ENCODE assay signal across 15 cellular contexts in the genomic region with DNA sequence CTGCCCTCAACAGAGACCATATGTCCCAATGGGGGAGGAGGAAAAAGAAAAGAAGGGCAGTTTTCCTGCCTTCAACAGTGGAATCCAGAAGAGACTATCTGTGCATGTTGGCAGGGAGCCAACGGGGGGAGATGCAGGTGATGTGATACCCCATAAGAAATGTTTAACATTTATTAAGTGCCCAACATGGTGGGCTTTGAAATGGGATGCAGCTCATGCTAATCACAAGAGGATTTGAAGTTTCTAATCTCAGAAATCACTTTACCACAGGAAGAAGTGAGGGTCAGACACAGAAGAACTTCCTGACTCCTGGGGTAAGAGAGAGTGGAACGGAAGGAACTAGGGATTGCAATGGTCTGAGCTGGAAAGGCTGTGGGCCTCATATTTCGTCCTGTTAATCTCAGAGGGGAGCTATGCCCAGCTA. TPM values are rescaled to one million over a fixed set of nuclear protein-coding genes. Genes with fewer than 3 reads are reported as not detected.
A peak's percentile ranks its signal among the peaks of the same experiment; 100 is the strongest.
DNase-seq lines count a peak whose midpoint lies in the region; ATAC-seq and TF ChIP-seq lines count a peak whose summit lies in the region.
"Had no signal": no experiment of that assay in that cellular context is flagged by ENCODE, and none has a peak within 500 bp of the region (broad histone marks: within the 10 kb centered on the region; RNA-seq: fewer than 3 reads in every experiment).

No MANE protein-coding gene starts in this region.

- intact Hi-C loops in prostate gland (cut with DNase I), result no loop called here

- DNase-seq in LHCN-M2 (ENCODE audit: low read depth) (peak; percentile 25), endothelial cell (ENCODE audit: low spot score) (no peak), prostate gland (ENCODE audit: low spot score) (no peak), kidney glomerular epithelial cell (lab: John Stamatoyannopoulos, UW) (no peak), NCI-H2196 treated with DMSO at 0.1 percent for 48 hours (lab: John Stamatoyannopoulos, UW; ENCODE audit: unreplicated experiment) (no peak)
- no peak for DNase-seq in stimulated activated CD4-positive, alpha-beta T cell treated with anti-CD3 and anti-CD28 coated beads, Interleukin-4, amount 100 ng/mL, for 24 hours
- DNase-seq: activated CD4-positive, alpha-beta T cell treated with anti-CD3 and anti-CD28 coated beads for 4 hours; activated T-cell treated with anti-CD3 and anti-CD28 coated beads, Interleukin-2, amount 50 U/mL, for 1 hour; NCI-H146; NCI-H524; nephron progenitor cell; Peyer's patch had no signal

- H3K4me3 Mint-ChIP-seq in endothelial cell (ENCODE audit: unreplicated experiment), result peak overlapping the region; percentile 37
- H3K4me3 Mint-ChIP-seq: nephron progenitor cell; T-helper 1 cell treated with Interleukin-12 subunit alpha and Interleukin-12 subunit beta and Interleukin-4 antibody, amounts not matched to agents 30 μg/mL and 1 μg/mL, for 36 hours had no signal

- H3K27me3 ChIP-seq in ACC112 (ENCODE audit: insufficient read depth, low read length), result no peaks in the 10 kb centered on the region
- no peaks in the 10 kb centered on the region for H3K27me3 ChIP-seq in prostate gland (replicated peaks; ENCODE audit: insufficient read depth)
- H3K27me3 ChIP-seq: Peyer's patch had no signal

- H3K36me3 ChIP-seq in ACC112 (ENCODE audit: insufficient read depth, low read length) (peaks cover 56% of the 10 kb centered on the region; the same call in 1 of the 2 replicates), prostate gland (peaks cover 5% of the 10 kb centered on the region in 2 donors)

- H3K27ac Mint-ChIP-seq in endothelial cell (ENCODE audit: unreplicated experiment), result peak overlapping the region; percentile 64
- H3K27ac Mint-ChIP-seq: nephron progenitor cell; T-helper 1 cell treated with Interleukin-12 subunit alpha and Interleukin-12 subunit beta and Interleukin-4 antibody, amounts not matched to agents 30 μg/mL and 1 μg/mL, for 36 hours had no signal

- ATAC-seq in HG03354 (IDR thresholded peaks at IDR 0.05; ENCODE audit: poor library complexity, severe bottlenecking, unreplicated experiment), result no peak

- WGBS in prostate gland, result 44% methylated on average over 3 of the region's 3 CpGs

- no peak overlapping the region for H2AFZ ChIP-seq in ACC112 (ENCODE audit: low read length, unreplicated experiment)

- peaks cover 10% of the 10 kb centered on the region for H3K27me3 Mint-ChIP-seq in endothelial cell (ENCODE audit: unreplicated experiment)

- peak overlapping the region; percentile 89; the same call in 1 of the 2 replicates for H3K27ac ChIP-seq in ACC112 (ENCODE audit: low read depth, low read length)
- peak overlapping the region; percentile 14 to 91 for H3K27ac ChIP-seq in prostate gland

- H3K4me1 ChIP-seq in ACC112 (ENCODE audit: control insufficient read depth, insufficient read depth, low read length, unreplicated experiment) (peaks cover 62% of the 10 kb centered on the region), prostate gland (replicated peaks) (peaks cover 25% of the 10 kb centered on the region)

- peaks cover 65% of the 10 kb centered on the region for H3K4me1 Mint-ChIP-seq in endothelial cell (ENCODE audit: unreplicated experiment)

- peaks cover 38% of the 10 kb centered on the region for H3K36me3 Mint-ChIP-seq in endothelial cell (ENCODE audit: low read depth, unreplicated experiment)

- H3K9me3 Mint-ChIP-seq in endothelial cell (ENCODE audit: unreplicated experiment), result no peaks in the 10 kb centered on the region
- H3K9me3 Mint-ChIP-seq: T-helper 1 cell treated with Interleukin-12 subunit alpha and Interleukin-12 subunit beta and Interleukin-4 antibody, amounts not matched to agents 30 μg/mL and 1 μg/mL, for 36 hours had no signal

- TF ChIP-seq CTCF in endothelial cell (IDR thresholded peaks at IDR 0.05; ENCODE audit: unreplicated experiment), result no peak
- no peak for TF ChIP-seq CTCF in prostate gland (IDR thresholded peaks at IDR 0.05)

- no peak for TF ChIP-seq POLR2A in prostate gland (IDR thresholded peaks at IDR 0.05)

- H3K9me3 ChIP-seq in prostate gland, result no peaks in the 10 kb centered on the region
- H3K9me3 ChIP-seq: Peyer's patch had no signal

- H3K4me3 ChIP-seq in ACC112 (ENCODE audit: low read depth, low read length), result no peak overlapping the region
- no peak overlapping the region for H3K4me3 ChIP-seq in prostate gland
- H3K4me3 ChIP-seq: Peyer's patch had no signal

- H3K79me2 ChIP-seq in ACC112 (ENCODE audit: control insufficient read depth, insufficient read depth, low read length, unreplicated experiment), result peaks cover 42% of the 10 kb centered on the region

RNA-seq across cellular contexts. Expression of gene CSRP1, which starts 16.2 kb away (rescaled TPM):
- total RNA-seq in LHCN-M2 (2014; rRNA removed) (336 and 492 TPM in 2 replicates), endothelial cell (ENCODE audit: unreplicated experiment) (111 TPM), prostate gland (1,000 to 10,000 TPM; 1,117 to 1,634 TPM)
- polyA plus RNA-seq in LHCN-M2 (2012), result 491 TPM

RNA-seq across cellular contexts. Expression of gene PHLDA3, which starts 21.7 kb away (rescaled TPM):
- total RNA-seq in LHCN-M2 (2014; rRNA removed) (74.8 and 126 TPM in 2 replicates), endothelial cell (ENCODE audit: unreplicated experiment) (25.0 TPM), prostate gland (10 to 100 TPM; 49.7 to 73.9 TPM)
- polyA plus RNA-seq in LHCN-M2 (2012), result 124 TPM

RNA-seq across cellular contexts. Expression of gene NAV1, which starts 48.2 kb away (rescaled TPM):
- total RNA-seq in LHCN-M2 (2014; rRNA removed) (34.7 and 35.0 TPM in 2 replicates), endothelial cell (ENCODE audit: unreplicated experiment) (101 TPM), prostate gland (10 to 100 TPM; 13.1 to 29.1 TPM)
- polyA plus RNA-seq in LHCN-M2 (2012), result 27.1 TPM
